ENCODE assay signal across 10 cellular contexts in the genomic region with DNA sequence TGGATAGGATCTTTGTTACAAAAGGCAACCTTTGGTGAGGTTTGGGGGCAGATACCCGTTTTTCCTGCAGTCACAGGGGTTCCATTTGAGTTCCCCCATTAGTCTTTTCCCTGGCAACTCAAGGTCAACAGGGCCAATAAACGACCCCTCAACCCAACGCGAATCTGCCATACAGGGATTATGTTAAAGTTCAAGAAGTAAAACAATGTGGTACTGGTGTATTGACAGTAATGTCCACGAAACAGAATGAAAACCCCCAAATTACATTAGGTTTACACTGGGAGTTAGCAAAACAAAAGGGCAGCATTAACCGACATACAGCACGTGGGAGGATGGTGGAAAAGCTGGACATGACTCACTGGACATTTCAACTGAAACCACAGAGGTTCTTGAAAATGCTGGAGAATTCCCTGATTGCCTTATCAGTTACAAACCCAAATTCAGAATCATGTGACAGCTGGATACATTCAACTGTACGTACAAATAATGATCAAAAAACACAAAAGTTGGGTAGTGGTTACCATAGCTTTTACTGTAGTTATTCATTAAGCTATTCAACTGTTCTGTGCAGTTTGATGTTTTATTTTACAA. TPM values are rescaled to one million over a fixed set of nuclear protein-coding genes. Genes with fewer than 3 reads are reported as not detected.
DNase-seq lines count a peak whose midpoint lies in the region; ATAC-seq and TF ChIP-seq lines count a peak whose summit lies in the region.
"Had no signal": no experiment of that assay in that cellular context is flagged by ENCODE, and none has a peak within 500 bp of the region (broad histone marks: within the 10 kb centered on the region; RNA-seq: fewer than 3 reads in every experiment).

No MANE protein-coding gene starts in this region.

- peaks cover 17% of the 10 kb centered on the region for H3K4me1 Mint-ChIP-seq in activated CD8-positive, alpha-beta memory T cell treated with anti-CD3 and anti-CD28 coated beads, Interleukin-2, amount 10 ng/mL, durations not matched to agents 7 days and 5 days
- peaks cover 15% of the 10 kb centered on the region for H3K4me1 Mint-ChIP-seq in activated T-helper 17 cell treated with anti-CD3 and anti-CD28 coated beads, Interleukin-2, amount 50 U/mL, for 72 hours
- peaks cover 13% of the 10 kb centered on the region for H3K4me1 Mint-ChIP-seq in glutamatergic neuron (ENCODE audit: low read depth, unreplicated experiment)
- H3K4me1 Mint-ChIP-seq in stimulated activated effector memory CD8-positive, alpha-beta T cell treated with anti-CD3 and anti-CD28 coated beads, Interleukin-12 subunit alpha, Interleukin-12 subunit beta, amount 100 ng/mL, for 72 hours: peaks cover 42% of the 10 kb centered on the region

- DNase-seq in activated CD8-positive, alpha-beta memory T cell treated with anti-CD3 and anti-CD28 coated beads, Interleukin-2, amount 10 ng/mL, durations not matched to agents 7 days and 5 days: peak; percentile 22
- no peak for DNase-seq in activated CD8-positive, alpha-beta memory T cell treated with anti-CD3 and anti-CD28 coated beads, Interleukin-2, amount 50 U/mL, for 4 hours
- DNase-seq in glutamatergic neuron (no peak), AML-193 (lab: John Stamatoyannopoulos, UW) (no peak)
- no peak for DNase-seq in stimulated activated effector memory CD8-positive, alpha-beta T cell treated with anti-CD3 and anti-CD28 coated beads, Interleukin-12 subunit alpha, Interleukin-12 subunit beta, amount 100 ng/mL, for 72 hours (ENCODE audit: low spot score in 2 of 2)
- DNase-seq: ACHN, activated gamma-delta T cell treated with Interleukin-2 at 50 U/mL for 16 hours had no signal

- no peak overlapping the region for H3K4me3 Mint-ChIP-seq in activated CD8-positive, alpha-beta memory T cell treated with anti-CD3 and anti-CD28 coated beads, Interleukin-2, amount 10 ng/mL, durations not matched to agents 7 days and 5 days
- peak overlapping the region; percentile 31 for H3K4me3 Mint-ChIP-seq in activated T-helper 17 cell treated with anti-CD3 and anti-CD28 coated beads, Interleukin-2, amount 50 U/mL, for 72 hours
- H3K4me3 Mint-ChIP-seq in glutamatergic neuron (ENCODE audit: unreplicated experiment): peak overlapping the region; percentile 87
- no peak overlapping the region for H3K4me3 Mint-ChIP-seq in stimulated activated effector memory CD8-positive, alpha-beta T cell treated with anti-CD3 and anti-CD28 coated beads, Interleukin-12 subunit alpha, Interleukin-12 subunit beta, amount 100 ng/mL, for 72 hours

- TF ChIP-seq CTCF in glutamatergic neuron (IDR thresholded peaks at IDR 0.05; ENCODE audit: partially characterized antibody, unreplicated experiment): no peak

- CTCF ChIA-PET in activated CD8-positive, alpha-beta memory T cell treated with anti-CD3 and anti-CD28 coated beads, Interleukin-2, amount 10 ng/mL, durations not matched to agents 7 days and 5 days (lab: Charles Lee): interaction anchor here (0.9 to 1.0 kb wide), 2 partner anchors 401 kb away, joined by 3 read pairs; no protein-coding TSS in a partner anchor

- no peaks in the 10 kb centered on the region for H3K9me3 Mint-ChIP-seq in activated CD8-positive, alpha-beta memory T cell treated with anti-CD3 and anti-CD28 coated beads, Interleukin-2, amount 10 ng/mL, durations not matched to agents 7 days and 5 days (ENCODE audit: low read depth)
- no peaks in the 10 kb centered on the region for H3K9me3 Mint-ChIP-seq in activated T-helper 17 cell treated with anti-CD3 and anti-CD28 coated beads, Interleukin-2, amount 50 U/mL, for 72 hours
- peaks cover 27% of the 10 kb centered on the region for H3K9me3 Mint-ChIP-seq in glutamatergic neuron (ENCODE audit: unreplicated experiment)
- no peaks in the 10 kb centered on the region for H3K9me3 Mint-ChIP-seq in stimulated activated effector memory CD8-positive, alpha-beta T cell treated with anti-CD3 and anti-CD28 coated beads, Interleukin-12 subunit alpha, Interleukin-12 subunit beta, amount 100 ng/mL, for 72 hours

- ATAC-seq in activated CD8-positive, alpha-beta memory T cell treated with anti-CD3 and anti-CD28 coated beads, Interleukin-2, amount 10 ng/mL, durations not matched to agents 7 days and 5 days: no peak
- no peak for ATAC-seq in activated T-helper 17 cell treated with anti-CD3 and anti-CD28 coated beads, Interleukin-2, amount 50 U/mL, for 72 hours (replicated peaks)
- ATAC-seq in stimulated activated effector memory CD8-positive, alpha-beta T cell treated with anti-CD3 and anti-CD28 coated beads, Interleukin-12 subunit alpha, Interleukin-12 subunit beta, amount 100 ng/mL, for 72 hours: no peak
- ATAC-seq in HG03442 (IDR thresholded peaks at IDR 0.05; ENCODE audit: unreplicated experiment) (no peak), HG02852 (IDR thresholded peaks at IDR 0.05; ENCODE audit: unreplicated experiment) (no peak)

- H3K27me3 Mint-ChIP-seq in activated CD8-positive, alpha-beta memory T cell treated with anti-CD3 and anti-CD28 coated beads, Interleukin-2, amount 10 ng/mL, durations not matched to agents 7 days and 5 days: peaks cover 3% of the 10 kb centered on the region
- no peaks in the 10 kb centered on the region for H3K27me3 Mint-ChIP-seq in activated T-helper 17 cell treated with anti-CD3 and anti-CD28 coated beads, Interleukin-2, amount 50 U/mL, for 72 hours
- peaks cover 21% of the 10 kb centered on the region for H3K27me3 Mint-ChIP-seq in glutamatergic neuron (ENCODE audit: unreplicated experiment)

- no peak overlapping the region for H3K27ac Mint-ChIP-seq in activated CD8-positive, alpha-beta memory T cell treated with anti-CD3 and anti-CD28 coated beads, Interleukin-2, amount 10 ng/mL, durations not matched to agents 7 days and 5 days
- H3K27ac Mint-ChIP-seq in activated T-helper 17 cell treated with anti-CD3 and anti-CD28 coated beads, Interleukin-2, amount 50 U/mL, for 72 hours: no peak overlapping the region
- peak overlapping the region; percentile 94 for H3K27ac Mint-ChIP-seq in glutamatergic neuron (ENCODE audit: unreplicated experiment)
- peak overlapping the region; percentile 97 for H3K27ac Mint-ChIP-seq in stimulated activated effector memory CD8-positive, alpha-beta T cell treated with anti-CD3 and anti-CD28 coated beads, Interleukin-12 subunit alpha, Interleukin-12 subunit beta, amount 100 ng/mL, for 72 hours

- peaks cover 14% of the 10 kb centered on the region for H3K36me3 Mint-ChIP-seq in activated CD8-positive, alpha-beta memory T cell treated with anti-CD3 and anti-CD28 coated beads, Interleukin-2, amount 10 ng/mL, durations not matched to agents 7 days and 5 days
- H3K36me3 Mint-ChIP-seq in activated T-helper 17 cell treated with anti-CD3 and anti-CD28 coated beads, Interleukin-2, amount 50 U/mL, for 72 hours (ENCODE audit: low read depth): peaks cover 59% of the 10 kb centered on the region
- H3K36me3 Mint-ChIP-seq in glutamatergic neuron (ENCODE audit: unreplicated experiment): peaks cover 5% of the 10 kb centered on the region
- H3K36me3 Mint-ChIP-seq in stimulated activated effector memory CD8-positive, alpha-beta T cell treated with anti-CD3 and anti-CD28 coated beads, Interleukin-12 subunit alpha, Interleukin-12 subunit beta, amount 100 ng/mL, for 72 hours: peaks cover 57% of the 10 kb centered on the region

RNA-seq across cellular contexts. Expression of gene IMP4, which starts 4.9 kb away (rescaled TPM):
- total RNA-seq in activated CD8-positive, alpha-beta memory T cell treated with anti-CD3 and anti-CD28 coated beads, Interleukin-2, amount 10 ng/mL, durations not matched to agents 7 days and 5 days: 100 to 1,000 TPM in 1 of 2 experiments, 10 to 100 TPM in 1; 85.8 to 115 TPM
- 100 to 1,000 TPM in 1 of 2 donors, 10 to 100 TPM in 1; 79.8 to 134 TPM for total RNA-seq in activated T-helper 17 cell treated with anti-CD3 and anti-CD28 coated beads, Interleukin-2, amount 50 U/mL, for 72 hours
- total RNA-seq in glutamatergic neuron (ENCODE audit: unreplicated experiment): 48.3 TPM

RNA-seq across cellular contexts. Expression of gene PTPN18, which starts 18.0 kb away (rescaled TPM):
- total RNA-seq in activated CD8-positive, alpha-beta memory T cell treated with anti-CD3 and anti-CD28 coated beads, Interleukin-2, amount 10 ng/mL, durations not matched to agents 7 days and 5 days: 10 to 100 TPM; 82.3 to 90.5 TPM
- 10 to 100 TPM; 60.5 to 69.7 TPM for total RNA-seq in activated T-helper 17 cell treated with anti-CD3 and anti-CD28 coated beads, Interleukin-2, amount 50 U/mL, for 72 hours
- 78.5 TPM for total RNA-seq in glutamatergic neuron (ENCODE audit: unreplicated experiment)

Comparison
In these comparisons a context has a peak if more than half of its experiments do, and no peak if none do; other contexts are left out.
1. H3K27ac Mint-ChIP-seq: peak in glutamatergic neuron (single experiment) and stimulated activated effector memory CD8-positive, alpha-beta T cell treated with anti-CD3 and anti-CD28 coated beads, Interleukin-12 subunit alpha, Interleukin-12 subunit beta, amount 100 ng/mL, for 72 hours (single experiment); none in activated CD8-positive, alpha-beta memory T cell treated with anti-CD3 and anti-CD28 coated beads, Interleukin-2, amount 10 ng/mL, durations not matched to agents 7 days and 5 days (single experiment) and activated T-helper 17 cell treated with anti-CD3 and anti-CD28 coated beads, Interleukin-2, amount 50 U/mL, for 72 hours (single experiment).
2. H3K4me3 Mint-ChIP-seq: peak in activated T-helper 17 cell treated with anti-CD3 and anti-CD28 coated beads, Interleukin-2, amount 50 U/mL, for 72 hours (single experiment) and glutamatergic neuron (single experiment); none in activated CD8-positive, alpha-beta memory T cell treated with anti-CD3 and anti-CD28 coated beads, Interleukin-2, amount 10 ng/mL, durations not matched to agents 7 days and 5 days (single experiment) and stimulated activated effector memory CD8-positive, alpha-beta T cell treated with anti-CD3 and anti-CD28 coated beads, Interleukin-12 subunit alpha, Interleukin-12 subunit beta, amount 100 ng/mL, for 72 hours (single experiment).